In genomic region chr9:16613605-16614004, GRCh38 we compare ENCODE assay signal across 28 cellular contexts.
"Had no signal": no experiment of that assay in that cellular context is flagged by ENCODE, and none has a peak within 500 bp of the region (broad histone marks: within the 10 kb centered on the region; RNA-seq: fewer than 3 reads in every experiment).

No MANE protein-coding gene starts in this region.

- H3K9me3 ChIP-seq: colonic mucosa, esophagus muscularis mucosa, gastroesophageal sphincter, heart right ventricle, lower lobe of right lung, prostate gland, right atrium auricular region, sigmoid colon, spleen, testis, tibial artery had no signal

- H3K4me3 Mint-ChIP-seq: dendritic cell treated with granulocyte-macrophage colony-stimulating factor and Interleukin-4, amounts not matched to agents 40 ng/mL and 50 ng/mL, for 4 days; endodermal cell; naive B cell; natural killer cell treated with Interleukin-12 subunit alpha and Interleukin-12 subunit beta and Interleukin-15 and Interleukin-18, amount 100 ng/mL, for 72 hours; neural progenitor cell; stimulated activated memory B cell treated with anti-CD40 and anti-IgM and Interleukin-4, amounts not matched to agents 10 μg/mL and 1 μg/mL and 100 μg/mL, for 72 hours; type B pancreatic cell had no signal

- H3K4me1 ChIP-seq: colonic mucosa, foreskin keratinocyte, heart right ventricle, lower lobe of right lung, prostate gland, right atrium auricular region, spleen, testis had no signal

- H3K4me3 ChIP-seq: colonic mucosa, esophagus muscularis mucosa, gastroesophageal sphincter, heart right ventricle, lower lobe of right lung, neural progenitor cell, prostate gland, right atrium auricular region, sigmoid colon, skin epidermis, spleen, testis, tibial artery had no signal

- H3K27me3 Mint-ChIP-seq: dendritic cell treated with granulocyte-macrophage colony-stimulating factor and Interleukin-4, amounts not matched to agents 40 ng/mL and 50 ng/mL, for 4 days; naive B cell; natural killer cell treated with Interleukin-12 subunit alpha and Interleukin-12 subunit beta and Interleukin-15 and Interleukin-18, amount 100 ng/mL, for 72 hours; stimulated activated memory B cell treated with anti-CD40 and anti-IgM and Interleukin-4, amounts not matched to agents 10 μg/mL and 1 μg/mL and 100 μg/mL, for 72 hours; type B pancreatic cell had no signal

- H3K27ac ChIP-seq: colonic mucosa, epithelial cell of prostate, esophagus muscularis mucosa, foreskin keratinocyte, gastroesophageal sphincter, heart right ventricle, lower lobe of right lung, neural progenitor cell, prostate gland, right atrium auricular region, sigmoid colon, skin epidermis, spleen, testis, tibial artery had no signal

- ATAC-seq: foreskin keratinocyte; gastroesophageal sphincter; heart right ventricle; left colon; left ventricle myocardium superior; lower lobe of right lung; natural killer cell treated with Interleukin-12 subunit alpha and Interleukin-12 subunit beta and Interleukin-15 and Interleukin-18, amount 100 ng/mL, for 72 hours; stimulated activated memory B cell treated with anti-CD40 and anti-IgM and Interleukin-4, amounts not matched to agents 10 μg/mL and 1 μg/mL and 100 μg/mL, for 72 hours; stimulated activated naive CD8-positive, alpha-beta T cell treated with anti-CD3 and anti-CD28 coated beads, Interleukin-15, Interleukin-2, amounts not matched to agents 100 U/mL and 50 U/mL, for 24 hours had no signal

- H2AFZ ChIP-seq: neural progenitor cell had no signal

- DNase-seq: colonic mucosa; effector CD8-positive, alpha-beta T cell; endodermal cell; foreskin keratinocyte; heart right ventricle; hippocampal formation; left colon; left ventricle myocardium superior; lower lobe of right lung; naive B cell; sigmoid colon; spleen; stimulated activated CD4-positive, alpha-beta T cell treated with anti-CD3 and anti-CD28 coated beads, Interleukin-4, amount 100 ng/mL, for 4 hours; stimulated activated naive CD8-positive, alpha-beta T cell treated with anti-CD3 and anti-CD28 coated beads, Interleukin-15, Interleukin-2, amounts not matched to agents 100 U/mL and 50 U/mL, for 24 hours; substantia nigra; testis; tibial artery had no signal

- H3K36me3 ChIP-seq: colonic mucosa, esophagus muscularis mucosa, gastroesophageal sphincter, heart right ventricle, lower lobe of right lung, neural progenitor cell, prostate gland, right atrium auricular region, sigmoid colon, spleen, tibial artery had no signal

- H3K27me3 ChIP-seq: colonic mucosa, esophagus muscularis mucosa, foreskin keratinocyte, gastroesophageal sphincter, heart right ventricle, neural progenitor cell, right atrium auricular region, sigmoid colon, spleen, testis, tibial artery had no signal

- H3K9me3 Mint-ChIP-seq: dendritic cell treated with granulocyte-macrophage colony-stimulating factor and Interleukin-4, amounts not matched to agents 40 ng/mL and 50 ng/mL, for 4 days; endodermal cell; natural killer cell treated with Interleukin-12 subunit alpha and Interleukin-12 subunit beta and Interleukin-15 and Interleukin-18, amount 100 ng/mL, for 72 hours; neural progenitor cell; stimulated activated memory B cell treated with anti-CD40 and anti-IgM and Interleukin-4, amounts not matched to agents 10 μg/mL and 1 μg/mL and 100 μg/mL, for 72 hours; type B pancreatic cell had no signal

- H3K27ac Mint-ChIP-seq: dendritic cell treated with granulocyte-macrophage colony-stimulating factor and Interleukin-4, amounts not matched to agents 40 ng/mL and 50 ng/mL, for 4 days; endodermal cell; naive B cell; natural killer cell treated with Interleukin-12 subunit alpha and Interleukin-12 subunit beta and Interleukin-15 and Interleukin-18, amount 100 ng/mL, for 72 hours; neural progenitor cell; stimulated activated memory B cell treated with anti-CD40 and anti-IgM and Interleukin-4, amounts not matched to agents 10 μg/mL and 1 μg/mL and 100 μg/mL, for 72 hours; type B pancreatic cell had no signal

- H3K9ac ChIP-seq: neural progenitor cell had no signal

- H3K4me1 Mint-ChIP-seq: naive B cell; stimulated activated memory B cell treated with anti-CD40 and anti-IgM and Interleukin-4, amounts not matched to agents 10 μg/mL and 1 μg/mL and 100 μg/mL, for 72 hours had no signal

- H3K36me3 Mint-ChIP-seq: naive B cell; natural killer cell treated with Interleukin-12 subunit alpha and Interleukin-12 subunit beta and Interleukin-15 and Interleukin-18, amount 100 ng/mL, for 72 hours; neural progenitor cell; stimulated activated memory B cell treated with anti-CD40 and anti-IgM and Interleukin-4, amounts not matched to agents 10 μg/mL and 1 μg/mL and 100 μg/mL, for 72 hours; type B pancreatic cell had no signal

- H3K4me2 ChIP-seq: neural progenitor cell had no signal
